ENCODE assay signal across 23 cellular contexts in the genomic region with DNA sequence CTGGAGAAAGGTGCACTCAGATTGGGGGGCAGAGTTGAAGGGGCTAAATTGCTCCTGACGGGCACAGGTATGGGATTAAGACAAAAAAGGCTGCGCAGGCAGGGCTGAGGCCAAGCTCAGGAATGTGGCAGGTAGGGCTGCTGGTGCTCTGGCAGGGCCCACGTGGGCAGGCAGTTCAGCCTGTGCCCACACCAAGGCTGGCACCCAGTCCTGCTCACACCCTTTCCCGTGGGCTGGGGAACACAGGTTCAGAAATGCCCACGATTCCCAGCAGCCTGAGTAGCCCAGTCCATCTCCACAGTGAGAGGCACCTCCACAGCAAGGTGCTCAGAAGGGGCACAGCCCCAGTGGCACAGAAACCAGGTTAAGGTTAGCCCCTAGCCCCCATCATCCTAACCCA. TPM values are rescaled to one million over a fixed set of nuclear protein-coding genes. Genes with fewer than 3 reads are reported as not detected.
DNase-seq lines count a peak whose midpoint lies in the region; ATAC-seq and TF ChIP-seq lines count a peak whose summit lies in the region.
"Had no signal": no experiment of that assay in that cellular context is flagged by ENCODE, and none has a peak within 500 bp of the region (broad histone marks: within the 10 kb centered on the region; RNA-seq: fewer than 3 reads in every experiment).

No MANE protein-coding gene starts in this region.

- H3K27ac ChIP-seq in BLaER1 (peak overlapping the region; percentile 28; the same call in 1 of the 2 replicates), HUES48 (ENCODE audit: low read depth, low read length) (peak overlapping the region; percentile 38), gastrocnemius medialis (peak overlapping the region; percentile 93 to 99 (median 96))

- H3K9me3 ChIP-seq in BLaER1 (no peaks in the 10 kb centered on the region), HUES48 (ENCODE audit: control insufficient read depth, insufficient read depth, low read length) (no peaks in the 10 kb centered on the region), gastrocnemius medialis (no peaks in the 10 kb centered on the region)
- H3K9me3 ChIP-seq: adrenal gland had no signal

- H3K36me3 ChIP-seq in BLaER1 (peaks cover 57% of the 10 kb centered on the region), HUES48 (ENCODE audit: control insufficient read depth, insufficient read depth, low read length) (peaks cover 11% of the 10 kb centered on the region; the same call in 1 of the 2 replicates), gastrocnemius medialis (peaks cover 0 to 13% of the 10 kb centered on the region in 2 donors)

- H3K4me3 ChIP-seq in BLaER1 (no peak overlapping the region), HUES48 (ENCODE audit: low read depth, low read length) (no peak overlapping the region), gastrocnemius medialis (peak overlapping the region in 1 of 4 donors; percentile 14)
- H3K4me3 ChIP-seq: adrenal gland had no signal

- H3K4me3 Mint-ChIP-seq in glutamatergic neuron (ENCODE audit: unreplicated experiment) (peak overlapping the region; percentile 97), osteocyte (ENCODE audit: unreplicated experiment) (no peak overlapping the region)
- H3K4me3 Mint-ChIP-seq: dendritic cell treated with granulocyte-macrophage colony-stimulating factor and Interleukin-4, amounts not matched to agents 40 ng/mL and 50 ng/mL, for 4 days; natural killer cell treated with Interleukin-12 subunit alpha and Interleukin-12 subunit beta and Interleukin-15 and Interleukin-18, amount 100 ng/mL, for 72 hours had no signal

- ATAC-seq in gastrocnemius medialis (no peak), GM18498 (IDR thresholded peaks at IDR 0.05; ENCODE audit: unreplicated experiment) (no peak)
- ATAC-seq: natural killer cell treated with Interleukin-12 subunit alpha and Interleukin-12 subunit beta and Interleukin-15 and Interleukin-18, amount 100 ng/mL, for 72 hours; Right ventricle myocardium inferior had no signal

- intact Hi-C loops in gastrocnemius medialis (cut with DNase I; ENCODE audit: low total_unique reads), result loop anchor here (10.0 kb wide), 1 partner anchor 344 kb away; a partner anchor contains a TSS

- H3K9me3 Mint-ChIP-seq in glutamatergic neuron (ENCODE audit: unreplicated experiment) (peaks cover 15% of the 10 kb centered on the region), osteocyte (ENCODE audit: unreplicated experiment) (no peaks in the 10 kb centered on the region)
- H3K9me3 Mint-ChIP-seq: CD8-positive, alpha-beta memory T cell; dendritic cell treated with granulocyte-macrophage colony-stimulating factor and Interleukin-4, amounts not matched to agents 40 ng/mL and 50 ng/mL, for 4 days; natural killer cell treated with Interleukin-12 subunit alpha and Interleukin-12 subunit beta and Interleukin-15 and Interleukin-18, amount 100 ng/mL, for 72 hours had no signal

- H3K4me1 ChIP-seq in BLaER1, result peaks cover 89% of the 10 kb centered on the region
- peaks cover 50% of the 10 kb centered on the region for H3K4me1 ChIP-seq in HUES48 (ENCODE audit: control insufficient read depth, insufficient read depth, low read length)
- peaks cover 76 to 87% of the 10 kb centered on the region in 2 donors for H3K4me1 ChIP-seq in gastrocnemius medialis

- no peaks in the 10 kb centered on the region for H3K36me3 Mint-ChIP-seq in glutamatergic neuron (ENCODE audit: unreplicated experiment)
- H3K36me3 Mint-ChIP-seq in osteocyte (ENCODE audit: unreplicated experiment), result peaks cover 4% of the 10 kb centered on the region
- H3K36me3 Mint-ChIP-seq: natural killer cell treated with Interleukin-12 subunit alpha and Interleukin-12 subunit beta and Interleukin-15 and Interleukin-18, amount 100 ng/mL, for 72 hours had no signal

- DNase-seq in glutamatergic neuron (no peak), gastrocnemius medialis (no peak), NCI-H1092 (lab: John Stamatoyannopoulos, UW) (no peak), osteocyte (ENCODE audit: extremely low spot score, unreplicated experiment) (no peak), glomerular visceral epithelial cell (ENCODE audit: extremely low spot score) (no peak)
- DNase-seq: activated CD4-positive, alpha-beta T cell treated with anti-CD3 and anti-CD28 coated beads for 4 hours; adrenal gland; CD8-positive, alpha-beta memory T cell; DMS79; foreskin melanocyte; KBM-7; NCI-H187; NCI-H2227 treated with DMSO at 0.1 percent for 48 hours; stimulated activated CD4-positive, alpha-beta T cell treated with anti-CD3 and anti-CD28 coated beads, Interleukin-12 subunit alpha, Interleukin-12 subunit beta, amount 100 ng/mL, for 4 hours; SW 1271 had no signal

- H3K27me3 Mint-ChIP-seq in glutamatergic neuron (ENCODE audit: unreplicated experiment), result peaks cover 12% of the 10 kb centered on the region
- H3K27me3 Mint-ChIP-seq in osteocyte (ENCODE audit: unreplicated experiment), result no peaks in the 10 kb centered on the region
- H3K27me3 Mint-ChIP-seq: CD8-positive, alpha-beta memory T cell; dendritic cell treated with granulocyte-macrophage colony-stimulating factor and Interleukin-4, amounts not matched to agents 40 ng/mL and 50 ng/mL, for 4 days; natural killer cell treated with Interleukin-12 subunit alpha and Interleukin-12 subunit beta and Interleukin-15 and Interleukin-18, amount 100 ng/mL, for 72 hours had no signal

- no peak overlapping the region for H3K27ac Mint-ChIP-seq in glutamatergic neuron (ENCODE audit: unreplicated experiment)
- H3K27ac Mint-ChIP-seq in osteocyte (ENCODE audit: unreplicated experiment), result no peak overlapping the region
- H3K27ac Mint-ChIP-seq: dendritic cell treated with granulocyte-macrophage colony-stimulating factor and Interleukin-4, amounts not matched to agents 40 ng/mL and 50 ng/mL, for 4 days; natural killer cell treated with Interleukin-12 subunit alpha and Interleukin-12 subunit beta and Interleukin-15 and Interleukin-18, amount 100 ng/mL, for 72 hours had no signal

- H3K4me2 ChIP-seq in BLaER1, result peak overlapping the region; percentile 33

- H4K20me1 ChIP-seq in BLaER1, result peaks cover 90% of the 10 kb centered on the region

- H3K9ac ChIP-seq in BLaER1, result peak overlapping the region; percentile 40; the same call in 1 of the 2 replicates
- no peak overlapping the region for H3K9ac ChIP-seq in HUES48 (ENCODE audit: low read depth, low read length)

- H3K27me3 ChIP-seq in BLaER1 (no peaks in the 10 kb centered on the region), HUES48 (ENCODE audit: control insufficient read depth, insufficient read depth, low read length) (no peaks in the 10 kb centered on the region; the same call in 1 of the 2 replicates), gastrocnemius medialis (no peaks in the 10 kb centered on the region)
- H3K27me3 ChIP-seq: adrenal gland had no signal

- TF ChIP-seq POLR2A in gastrocnemius medialis (IDR thresholded peaks at IDR 0.05), result no peak

- H3K4me1 Mint-ChIP-seq in glutamatergic neuron (ENCODE audit: low read depth, unreplicated experiment) (peaks cover 67% of the 10 kb centered on the region), osteocyte (ENCODE audit: unreplicated experiment) (peaks cover 18% of the 10 kb centered on the region)

- in situ Hi-C loops in gastrocnemius medialis (cut with MboI; ENCODE audit: low sequenced_read_pairs in 4 of 4), result no loop called here

- TF ChIP-seq CTCF in glutamatergic neuron (IDR thresholded peaks at IDR 0.05; ENCODE audit: partially characterized antibody, unreplicated experiment), result no peak
- no peak for TF ChIP-seq CTCF in gastrocnemius medialis (IDR thresholded peaks at IDR 0.05 in 4 of 5, conservative IDR thresholded peaks at IDR 0.05 in 1 of 5)
- TF ChIP-seq CTCF in osteocyte (IDR thresholded peaks at IDR 0.05), result no peak

RNA-seq across cellular contexts. Expression of a gene that starts 4.4 kb away (rescaled TPM):
- total RNA-seq in glutamatergic neuron (ENCODE audit: unreplicated experiment), result 185 TPM
- 100 to 1,000 TPM in 2 of 4 donors, 10 to 100 TPM in 2; 36.5 to 301 (median 88.0) TPM for total RNA-seq in gastrocnemius medialis
- total RNA-seq in osteocyte, result 42.0 and 44.4 TPM in 2 replicates

RNA-seq across cellular contexts. Expression of a gene that starts 22.7 kb away (rescaled TPM):
- 3.2 TPM for total RNA-seq in glutamatergic neuron (ENCODE audit: unreplicated experiment)
- 1 to 10 TPM in 3 of 4 donors, under 1 TPM in 1; 0.97 to 7.4 (median 1.9) TPM for total RNA-seq in gastrocnemius medialis
- 2.2 and 2.3 TPM in 2 replicates for total RNA-seq in osteocyte

RNA-seq across cellular contexts. Expression of a gene that starts 48.5 kb away (rescaled TPM):
- total RNA-seq in glutamatergic neuron (ENCODE audit: unreplicated experiment) (51.2 TPM), gastrocnemius medialis (10 to 100 TPM; 30.5 to 40.5 (median 36.4) TPM), osteocyte (60.3 TPM in 2 replicates)

RNA-seq across cellular contexts. Expression of a gene that starts 51.4 kb away (rescaled TPM):
- total RNA-seq in glutamatergic neuron (ENCODE audit: unreplicated experiment), result not detected
- total RNA-seq in gastrocnemius medialis, result 100 to 1,000 TPM in 1 of 4 donors, 10 to 100 TPM in 3; 13.2 to 134 (median 34.2) TPM
- not detected in 2 replicates for total RNA-seq in osteocyte
- total RNA-seq: mesenteric fat pad, temporal lobe had no signal

RNA-seq across cellular contexts. Expression of a gene that starts 52.6 kb away (rescaled TPM):
- total RNA-seq in glutamatergic neuron (ENCODE audit: unreplicated experiment), result 57.9 TPM
- total RNA-seq in gastrocnemius medialis, result 10 to 100 TPM; 41.6 to 79.0 (median 56.5) TPM
- total RNA-seq in osteocyte, result 49.3 and 49.5 TPM in 2 replicates

Comparison
In these comparisons a context has a peak if more than half of its experiments do, and no peak if none do; other contexts are left out.
1. H3K27ac ChIP-seq: peak in every context shown above with its lines; median percentile 96 in gastrocnemius medialis; 38 in HUES48; 28 in BLaER1.